ENCODE assay signal across 8 cellular contexts in the genomic region with DNA sequence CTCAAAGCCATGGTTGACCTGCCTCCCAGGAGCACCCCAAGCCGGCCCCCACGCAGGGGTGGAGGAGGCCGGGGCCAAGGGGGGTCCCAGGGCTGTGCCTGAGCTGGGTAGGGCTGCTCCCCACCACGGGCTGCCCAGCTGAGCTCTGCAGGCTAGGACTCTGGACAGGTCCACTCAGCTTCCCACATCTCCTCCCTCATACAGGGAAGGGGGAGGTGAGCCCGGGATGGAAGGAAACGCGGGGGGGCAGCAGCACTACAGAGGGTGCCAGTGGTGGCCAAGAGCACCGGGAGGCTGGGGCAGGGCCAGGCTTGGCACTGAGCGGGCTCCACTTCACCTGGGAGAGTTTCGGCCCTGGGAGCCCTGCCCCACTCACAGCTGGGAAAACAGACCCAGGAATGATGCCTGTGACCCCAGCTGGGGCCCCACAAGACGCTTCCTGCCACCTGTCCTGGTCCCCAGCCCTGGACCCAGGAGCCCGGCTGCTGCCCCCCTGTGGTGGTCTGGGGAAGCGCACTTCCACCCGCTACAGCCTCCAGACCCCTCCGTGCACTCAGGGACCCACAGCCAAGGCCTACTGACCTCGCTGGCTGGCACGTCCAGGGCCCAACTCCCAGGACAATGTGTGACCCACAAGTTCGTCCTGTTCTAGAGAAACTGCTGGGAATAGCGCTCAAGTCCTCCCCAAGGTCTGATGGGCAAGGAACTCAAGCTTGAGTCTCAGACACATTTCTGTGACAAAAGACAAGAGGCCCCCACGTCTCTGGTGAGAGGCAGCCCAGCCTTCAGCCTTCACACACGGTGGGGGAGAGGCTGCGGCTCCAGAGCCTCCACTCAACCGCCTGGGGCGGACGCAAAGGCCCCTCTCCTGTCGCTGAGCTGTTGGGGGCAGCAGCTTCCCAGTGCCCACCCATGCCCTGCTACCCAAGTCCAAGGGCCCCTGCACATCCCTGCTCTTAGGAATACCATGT. TPM values are rescaled to one million over a fixed set of nuclear protein-coding genes. Genes with fewer than 3 reads are reported as not detected.
DNase-seq lines count a peak whose midpoint lies in the region; ATAC-seq and TF ChIP-seq lines count a peak whose summit lies in the region.

No MANE protein-coding gene starts in this region.

- no peak overlapping the region for H3K4me3 Mint-ChIP-seq in activated naive CD8-positive, alpha-beta T cell treated with anti-CD3 and anti-CD28 coated beads for 36 hours

- no peaks in the 10 kb centered on the region for H3K27me3 ChIP-seq in DND-41 (ENCODE audit: insufficient read depth, low read length, poor library complexity)
- no peaks in the 10 kb centered on the region for H3K27me3 ChIP-seq in hepatocyte

- H3K27ac ChIP-seq in DND-41 (ENCODE audit: low read length) (peak overlapping the region; percentile 56), hepatocyte (no peak overlapping the region)

- TF ChIP-seq CTCF in DND-41 (IDR thresholded peaks at IDR 0.05; ENCODE audit: borderline replicate concordance, extremely low read depth, low read length, poor library complexity, severe bottlenecking): peak; percentile 94
- TF ChIP-seq CTCF in hepatocyte (IDR thresholded peaks at IDR 0.05; ENCODE audit: poor library complexity): peak; percentile 82

- H2AFZ ChIP-seq in DND-41 (ENCODE audit: low read depth, low read length) (no peak overlapping the region), hepatocyte (no peak overlapping the region)

- peak overlapping the region; percentile 42 for H3K27ac Mint-ChIP-seq in activated naive CD8-positive, alpha-beta T cell treated with anti-CD3 and anti-CD28 coated beads for 36 hours

- H3K9me3 ChIP-seq in DND-41 (ENCODE audit: insufficient read depth, low read length, severe bottlenecking) (peaks cover 3% of the 10 kb centered on the region), hepatocyte (ENCODE audit: low read depth) (no peaks in the 10 kb centered on the region)

- no peaks in the 10 kb centered on the region for H3K9me3 Mint-ChIP-seq in activated naive CD8-positive, alpha-beta T cell treated with anti-CD3 and anti-CD28 coated beads for 36 hours

- no peak overlapping the region for H3K4me3 ChIP-seq in DND-41 (ENCODE audit: low read depth in 1 of 2, low read length in 2 of 2)
- no peak overlapping the region for H3K4me3 ChIP-seq in hepatocyte

- H3K79me2 ChIP-seq in DND-41 (ENCODE audit: insufficient read depth, low read length) (peaks cover 30% of the 10 kb centered on the region), hepatocyte (peaks cover 27% of the 10 kb centered on the region)

- H3K36me3 ChIP-seq in DND-41 (ENCODE audit: insufficient read depth, low read length): peaks cover 28% of the 10 kb centered on the region
- no peaks in the 10 kb centered on the region for H3K36me3 ChIP-seq in hepatocyte (replicated peaks; ENCODE audit: insufficient read depth, low read depth)

- H3K27me3 Mint-ChIP-seq in activated naive CD8-positive, alpha-beta T cell treated with anti-CD3 and anti-CD28 coated beads for 36 hours: no peaks in the 10 kb centered on the region

- peaks cover 21% of the 10 kb centered on the region for H3K4me1 Mint-ChIP-seq in activated naive CD8-positive, alpha-beta T cell treated with anti-CD3 and anti-CD28 coated beads for 36 hours

- 62% methylated on average over 25 of the region's 26 CpGs for WGBS in hepatocyte (ENCODE audit: low lambda C conversion rate, missing lambda C conversion rate)

- H3K4me2 ChIP-seq in DND-41 (ENCODE audit: insufficient read depth, low read length): peak overlapping the region; percentile 50
- H3K4me2 ChIP-seq in hepatocyte: no peak overlapping the region

- peak; percentile 36 for ATAC-seq in DND-41 (ENCODE audit: insufficient read depth, low read depth)
- ATAC-seq in GM18517 (IDR thresholded peaks at IDR 0.05; ENCODE audit: unreplicated experiment): no peak

- DNase-seq in DND-41: peak; percentile 77
- peak; percentile 90 for DNase-seq in HuH-7.5 (ENCODE audit: low spot score)
- DNase-seq in T follicular helper cell (ENCODE audit: low read depth): peak; percentile 58
- DNase-seq in activated naive CD8-positive, alpha-beta T cell treated with anti-CD3 and anti-CD28 coated beads for 36 hours: peak; percentile 81
- DNase-seq in hepatocyte (ENCODE audit: low spot score): peak; percentile 75
- DNase-seq in stimulated activated CD4-positive, alpha-beta T cell treated with anti-CD3 and anti-CD28 coated beads, Interleukin-1b, Interleukin-23, amount 100 ng/mL, for 24 hours (ENCODE audit: low read depth in 4 of 4, low spot score in 1 of 4): peak; percentile 69 to 74 (median 72)
- DNase-seq in GOT3 (lab: John Stamatoyannopoulos, UW): no peak

- H3K4me1 ChIP-seq in DND-41 (ENCODE audit: insufficient read depth, low read length) (peaks cover 44% of the 10 kb centered on the region), hepatocyte (ENCODE audit: insufficient read depth) (peaks cover 9% of the 10 kb centered on the region)

- no peak overlapping the region for H3K9ac ChIP-seq in DND-41 (ENCODE audit: low read depth, low read length)

- H3K36me3 Mint-ChIP-seq in activated naive CD8-positive, alpha-beta T cell treated with anti-CD3 and anti-CD28 coated beads for 36 hours: peaks cover 6% of the 10 kb centered on the region

- H4K20me1 ChIP-seq in DND-41 (ENCODE audit: insufficient read depth, low read length): peaks cover 29% of the 10 kb centered on the region
- no peaks in the 10 kb centered on the region for H4K20me1 ChIP-seq in hepatocyte (ENCODE audit: insufficient read depth, poor library complexity, severe bottlenecking)

- no peaks in the 10 kb centered on the region for H3K9me2 ChIP-seq in hepatocyte (replicated peaks; ENCODE audit: insufficient read depth)

RNA-seq across cellular contexts. Expression of gene AURKAIP1, which starts 3.0 kb away (rescaled TPM):
- total RNA-seq in activated naive CD8-positive, alpha-beta T cell treated with anti-CD3 and anti-CD28 coated beads for 36 hours: 100 to 1,000 TPM; 143 to 144 TPM
- total RNA-seq in hepatocyte: 92.9 and 105 TPM in 2 replicates
- 238 and 246 TPM in 2 replicates for polyA plus RNA-seq in hepatocyte

RNA-seq across cellular contexts. Expression of gene MXRA8, which starts 13.7 kb away (rescaled TPM):
- total RNA-seq in activated naive CD8-positive, alpha-beta T cell treated with anti-CD3 and anti-CD28 coated beads for 36 hours: under 1 TPM; 0.50 to 0.97 TPM
- total RNA-seq in hepatocyte: 138 and 155 TPM in 2 replicates
- 242 and 261 TPM in 2 replicates for polyA plus RNA-seq in hepatocyte

RNA-seq across cellular contexts. Expression of gene DVL1, which starts 22.8 kb away (rescaled TPM):
- 10 to 100 TPM; 26.8 to 29.0 TPM for total RNA-seq in activated naive CD8-positive, alpha-beta T cell treated with anti-CD3 and anti-CD28 coated beads for 36 hours
- total RNA-seq in hepatocyte: 58.0 and 61.6 TPM in 2 replicates
- polyA plus RNA-seq in hepatocyte: 49.1 and 50.5 TPM in 2 replicates

RNA-seq across cellular contexts. Expression of gene CCNL2, which starts 27.1 kb away (rescaled TPM):
- total RNA-seq in activated naive CD8-positive, alpha-beta T cell treated with anti-CD3 and anti-CD28 coated beads for 36 hours: 10 to 100 TPM; 91.6 to 92.2 TPM
- 151 and 166 TPM in 2 replicates for total RNA-seq in hepatocyte
- polyA plus RNA-seq in hepatocyte: 284 and 364 TPM in 2 replicates

RNA-seq across cellular contexts. Expression of gene MRPL20, which starts 35.1 kb away (rescaled TPM):
- total RNA-seq in activated naive CD8-positive, alpha-beta T cell treated with anti-CD3 and anti-CD28 coated beads for 36 hours: 100 to 1,000 TPM; 181 to 182 TPM
- 107 and 115 TPM in 2 replicates for total RNA-seq in hepatocyte
- polyA plus RNA-seq in hepatocyte: 176 and 193 TPM in 2 replicates

Comparison
In these comparisons a context has a peak if more than half of its experiments do, and no peak if none do; other contexts are left out.
1. RNA of gene MXRA8, which starts 13.7 kb away (total RNA-seq): 138 to 155 TPM in hepatocyte; 0.50 to 0.97 TPM in activated naive CD8-positive, alpha-beta T cell treated with anti-CD3 and anti-CD28 coated beads for 36 hours; every median in the first group is over 10 times any median in the second.